30 cellular contexts compared by ENCODE assay signal in genomic region chr4:48167538-48168263, GRCh38. TPM values are rescaled to one million over a fixed set of nuclear protein-coding genes. Genes with fewer than 3 reads are reported as not detected.
DNase-seq lines count a peak whose midpoint lies in the region; ATAC-seq, FAIRE-seq and TF ChIP-seq lines count a peak whose summit lies in the region.
"Had no signal": no experiment of that assay in that cellular context is flagged by ENCODE, and none has a peak within 500 bp of the region (broad histone marks: within the 10 kb centered on the region; RNA-seq: fewer than 3 reads in every experiment).

No MANE protein-coding gene starts in this region.

- no peaks in the 10 kb centered on the region for H3K27me3 ChIP-seq in stomach
- H3K27me3 ChIP-seq: gastroesophageal sphincter had no signal

- H3K36me3 ChIP-seq in stomach, result peaks cover 0 to 22% (median 13%) of the 10 kb centered on the region in 4 donors

- H3K9me3 Mint-ChIP-seq in effector memory CD8-positive, alpha-beta T cell, result no peaks in the 10 kb centered on the region
- H3K9me3 Mint-ChIP-seq: activated CD4-positive, alpha-beta T cell treated with anti-CD3 and anti-CD28 coated beads, Interleukin-2, amount 10 ng/mL, durations not matched to agents 7 days and 5 days; endodermal cell; mesothelial cell of epicardium; naive thymus-derived CD8-positive, alpha-beta T cell; T-helper 1 cell treated with Interleukin-12 subunit alpha and Interleukin-12 subunit beta and Interleukin-4 antibody, amounts not matched to agents 30 μg/mL and 1 μg/mL, for 36 hours had no signal

- peaks cover 0 to 8% (median 0%) of the 10 kb centered on the region in 4 donors for H3K4me1 ChIP-seq in stomach
- H3K4me1 ChIP-seq: gastroesophageal sphincter had no signal

- no peak for TF ChIP-seq EP300 in stomach (IDR thresholded peaks at IDR 0.05)

- H3K36me3 Mint-ChIP-seq in effector memory CD8-positive, alpha-beta T cell (ENCODE audit: insufficient read depth), result no peaks in the 10 kb centered on the region

- no peak overlapping the region for H3K4me3 ChIP-seq in fibroblast of pulmonary artery (replicated peaks; ENCODE audit: low read depth, low read length)
- H3K4me3 ChIP-seq in stomach, result no peak overlapping the region
- H3K4me3 ChIP-seq: gastroesophageal sphincter, SK-N-MC, skin epidermis had no signal

- no peaks in the 10 kb centered on the region for H3K9me3 ChIP-seq in stomach
- H3K9me3 ChIP-seq: gastroesophageal sphincter had no signal

- TF ChIP-seq CTCF in fibroblast of pulmonary artery (IDR thresholded peaks at IDR 0.05; ENCODE audit: low read length, missing control alignments) (no peak), stomach (IDR thresholded peaks at IDR 0.05) (no peak)

- peak; percentile 33 for FAIRE-seq in GM12892 (lab: Jason Lieb, UNC)
- FAIRE-seq: keratinocyte had no signal

- no peak overlapping the region for H3K27ac ChIP-seq in stomach
- H3K27ac ChIP-seq: gastroesophageal sphincter, RWPE1, SK-N-MC, skin epidermis had no signal

- TF ChIP-seq POLR2A in GM12892 (IDR thresholded peaks at IDR 0.05; ENCODE audit: low read depth, low read length) (no peak), stomach (IDR thresholded peaks at IDR 0.05) (no peak)

- no peak for DNase-seq in GM12892 (ENCODE audit: insufficient read length)
- DNase-seq in fibroblast of pulmonary artery (ENCODE audit: low read depth), result peak; percentile 3
- no peak for DNase-seq in effector memory CD8-positive, alpha-beta T cell
- DNase-seq in stomach, result no peak
- DNase-seq: activated CD4-positive, alpha-beta T cell treated with anti-CD3 and anti-CD28 coated beads, Interleukin-2, amount 10 ng/mL, durations not matched to agents 7 days and 5 days; activated CD8-positive, alpha-beta memory T cell treated with anti-CD3 and anti-CD28 coated beads, Interleukin-2, amount 50 U/mL, for 4 hours; activated gamma-delta T cell treated with Interleukin-2 at 50 U/mL for 16 hours; amniotic stem cell; cortex of kidney; EL; endodermal cell; H7; naive thymus-derived CD8-positive, alpha-beta T cell; NCI-H1092; NCI-H1930; NCI-H2227 treated with DMSO at 0.1 percent for 48 hours; occipital lobe; stimulated activated CD4-positive, alpha-beta T cell treated with anti-CD3 and anti-CD28 coated beads, Interleukin-2, amount 100 ng/mL, for 24 hours; stimulated activated naive CD4-positive, alpha-beta T cell had no signal

- no peaks in the 10 kb centered on the region for H3K4me1 Mint-ChIP-seq in effector memory CD8-positive, alpha-beta T cell (ENCODE audit: low read depth in 2 of 2)
- H3K4me1 Mint-ChIP-seq: CD4-positive, CD25-positive, alpha-beta regulatory T cell; mesothelial cell of epicardium had no signal

- ATAC-seq in GM18520 (IDR thresholded peaks at IDR 0.05; ENCODE audit: unreplicated experiment), result peak; percentile 55
- peak; percentile 36 for ATAC-seq in HG03520 (IDR thresholded peaks at IDR 0.05; ENCODE audit: unreplicated experiment)
- no peak for ATAC-seq in GM18502 (IDR thresholded peaks at IDR 0.05; ENCODE audit: poor library complexity, unreplicated experiment)
- ATAC-seq in effector memory CD8-positive, alpha-beta T cell (replicated peaks), result no peak
- ATAC-seq: gastroesophageal sphincter; naive thymus-derived CD8-positive, alpha-beta T cell had no signal

- H3K4me3 Mint-ChIP-seq in effector memory CD8-positive, alpha-beta T cell, result no peak overlapping the region
- H3K4me3 Mint-ChIP-seq: activated CD4-positive, alpha-beta T cell treated with anti-CD3 and anti-CD28 coated beads, Interleukin-2, amount 10 ng/mL, durations not matched to agents 7 days and 5 days; CD4-positive, CD25-positive, alpha-beta regulatory T cell; endodermal cell; mesothelial cell of epicardium; naive thymus-derived CD8-positive, alpha-beta T cell; T-helper 1 cell treated with Interleukin-12 subunit alpha and Interleukin-12 subunit beta and Interleukin-4 antibody, amounts not matched to agents 30 μg/mL and 1 μg/mL, for 36 hours had no signal

- 68 to 81% (median 78%) methylated on average over 5 of the region's 5 CpGs for WGBS in stomach, 5 donors

- no peak overlapping the region for H3K27ac Mint-ChIP-seq in effector memory CD8-positive, alpha-beta T cell
- H3K27ac Mint-ChIP-seq: activated CD4-positive, alpha-beta T cell treated with anti-CD3 and anti-CD28 coated beads, Interleukin-2, amount 10 ng/mL, durations not matched to agents 7 days and 5 days; CD4-positive, CD25-positive, alpha-beta regulatory T cell; endodermal cell; mesothelial cell of epicardium; naive thymus-derived CD8-positive, alpha-beta T cell; T-helper 1 cell treated with Interleukin-12 subunit alpha and Interleukin-12 subunit beta and Interleukin-4 antibody, amounts not matched to agents 30 μg/mL and 1 μg/mL, for 36 hours had no signal

- intact Hi-C loops in stomach (cut with DNase I; ENCODE audit: low total_unique reads), result no loop called here

- H3K27me3 Mint-ChIP-seq in effector memory CD8-positive, alpha-beta T cell, result no peaks in the 10 kb centered on the region
- H3K27me3 Mint-ChIP-seq: activated CD4-positive, alpha-beta T cell treated with anti-CD3 and anti-CD28 coated beads, Interleukin-2, amount 10 ng/mL, durations not matched to agents 7 days and 5 days; CD4-positive, CD25-positive, alpha-beta regulatory T cell; naive thymus-derived CD8-positive, alpha-beta T cell had no signal

RNA-seq across cellular contexts. Expression of gene TXK, which starts 33.7 kb away (rescaled TPM):
- polyA plus RNA-seq in GM12892 (2012; ENCODE audit: missing spikeins), result 1.1 TPM
- 1 to 10 TPM in 4 of 5 donors, not detected in 1; 1.2 to 8.3 (median 4.4) TPM for total RNA-seq in stomach
- polyA plus RNA-seq in stomach, result under 1 TPM; 0.15 to 0.63 (median 0.37) TPM
- total RNA-seq: H7 had no signal

Comparison
In these comparisons a context has a peak if more than half of its experiments do, and no peak if none do; other contexts are left out.
1. ATAC-seq: peak in GM18520 (single experiment) and HG03520 (single experiment); none in GM18502 (single experiment) and effector memory CD8-positive, alpha-beta T cell (single experiment).